ENCODE assay signal across 8 cellular contexts in genomic region chr5:179558912-179559279, GRCh38.
DNase-seq lines count a peak whose midpoint lies in the region; ATAC-seq and TF ChIP-seq lines count a peak whose summit lies in the region.

No MANE protein-coding gene starts in this region.

- peak overlapping the region; percentile 58 for H3K27ac Mint-ChIP-seq in activated T-cell treated with anti-CD3 and anti-CD28 coated beads, Interleukin-2, amount 50 U/mL, for 24 hours

- peaks cover 34% of the 10 kb centered on the region for H3K4me1 Mint-ChIP-seq in activated T-cell treated with anti-CD3 and anti-CD28 coated beads, Interleukin-2, amount 50 U/mL, for 24 hours (ENCODE audit: low read depth)

- peak overlapping the region; percentile 78 for H3K4me3 Mint-ChIP-seq in activated T-cell treated with anti-CD3 and anti-CD28 coated beads, Interleukin-2, amount 50 U/mL, for 24 hours

- H3K4me3 ChIP-seq in astrocyte of the cerebellum (ENCODE audit: low read depth, low read length) (peak overlapping the region; percentile 60), iPS-18c (ENCODE audit: insufficient read depth, low read depth, low read length) (peak overlapping the region; percentile 59), skin epidermis (peak overlapping the region; percentile 26 to 70 (median 50))

- no peaks in the 10 kb centered on the region for H3K9me3 Mint-ChIP-seq in activated T-cell treated with anti-CD3 and anti-CD28 coated beads, Interleukin-2, amount 50 U/mL, for 24 hours

- H3K27me3 Mint-ChIP-seq in activated T-cell treated with anti-CD3 and anti-CD28 coated beads, Interleukin-2, amount 50 U/mL, for 24 hours = no peaks in the 10 kb centered on the region

- TF ChIP-seq CTCF in astrocyte of the cerebellum (IDR thresholded peaks at IDR 0.05; ENCODE audit: low read depth, low read length, missing control alignments) = no peak

- H3K9me3 ChIP-seq in iPS-18c (ENCODE audit: control insufficient read depth, insufficient read depth, low read length) = no peaks in the 10 kb centered on the region

- no peak for DNase-seq in activated T-cell treated with anti-CD3 and anti-CD28 coated beads, Interleukin-2, amount 50 U/mL, for 24 hours
- DNase-seq in activated T-cell treated with anti-CD3 and anti-CD28 coated beads for 4 hours (no peak), NCI-H2171 treated with DMSO at 0.1 percent for 48 hours (lab: John Stamatoyannopoulos, UW) (peak; percentile 54), astrocyte of the cerebellum (ENCODE audit: low read depth) (no peak), GOT3 (lab: John Stamatoyannopoulos, UW) (no peak)

- in situ Hi-C loops in astrocyte of the cerebellum (cut with HindIII; ENCODE audit: low sequenced_read_pairs) = no loop called here

- peaks cover 70% of the 10 kb centered on the region for H3K36me3 Mint-ChIP-seq in activated T-cell treated with anti-CD3 and anti-CD28 coated beads, Interleukin-2, amount 50 U/mL, for 24 hours (ENCODE audit: low read depth)

- H3K27ac ChIP-seq in skin epidermis = peak overlapping the region in 20 of 21 experiments; percentile 37 to 96 (median 76)

- ATAC-seq in HG02588 (IDR thresholded peaks at IDR 0.05; ENCODE audit: unreplicated experiment) = no peak
